ENCODE assay signal across 28 cellular contexts in the genomic region with DNA sequence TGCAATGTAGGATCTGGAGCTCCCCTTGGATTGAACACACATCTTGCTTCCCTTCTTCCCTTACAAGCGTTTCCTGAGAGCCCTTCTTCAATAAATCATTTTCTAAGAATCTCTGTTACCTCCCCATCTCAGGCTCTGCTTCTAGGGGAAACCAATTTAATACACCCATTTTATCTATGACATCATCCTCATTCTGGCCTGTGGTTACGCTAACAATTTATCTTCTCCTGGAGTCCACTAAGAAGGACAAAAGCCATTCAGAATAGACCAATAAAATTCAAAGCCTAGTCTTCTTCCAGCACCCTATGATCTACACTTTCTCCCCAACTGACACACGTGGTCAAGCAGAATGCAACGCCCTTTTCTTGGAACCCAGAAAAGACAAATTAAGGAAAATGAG.
"Had no signal": no experiment of that assay in that cellular context is flagged by ENCODE, and none has a peak within 500 bp of the region (broad histone marks: within the 10 kb centered on the region; RNA-seq: fewer than 3 reads in every experiment).

No MANE protein-coding gene starts in this region.

- H3K9ac ChIP-seq: neural progenitor cell, parathyroid adenoma had no signal

- H3K4me3 ChIP-seq: neural progenitor cell, ovary, psoas muscle, skin epidermis, smooth muscle cell, spleen, suprapubic skin, testis, tibial artery, transverse colon, upper lobe of right lung, uterus had no signal

- DNase-seq: natural killer cell; occipital lobe; ovary; posterior cingulate gyrus; psoas muscle; right cardiac atrium; spleen; stimulated activated CD4-positive, alpha-beta T cell treated with anti-CD3 and anti-CD28 coated beads, Interleukin-12 subunit alpha, Interleukin-12 subunit beta, amount 100 ng/mL, for 4 hours; stimulated activated CD4-positive, alpha-beta T cell treated with anti-CD3 and anti-CD28 coated beads, Interleukin-1b, Interleukin-23, amount 100 ng/mL, for 48 hours; stimulated activated CD4-positive, alpha-beta T cell treated with anti-CD3 and anti-CD28 coated beads, Interleukin-4, amount 100 ng/mL, for 1 hour; stimulated activated CD4-positive, alpha-beta T cell treated with anti-CD3 and anti-CD28 coated beads, Interleukin-4, amount 100 ng/mL, for 4 hours; stimulated activated CD8-positive, alpha-beta memory T cell treated with anti-CD3 and anti-CD28 coated beads, Interleukin-4, amount 100 ng/mL, for 48 hours; stimulated activated naive CD4-positive, alpha-beta T cell; stimulated activated naive CD8-positive, alpha-beta T cell treated with anti-CD3 and anti-CD28 coated beads, Interleukin-15, amount 100 ng/mL, for 72 hours; stimulated activated naive CD8-positive, alpha-beta T cell treated with anti-CD3 and anti-CD28 coated beads, Interleukin-15, Interleukin-2, amounts not matched to agents 100 U/mL and 50 U/mL, for 24 hours; substantia nigra; testis; tibial artery; transverse colon; upper lobe of right lung; uterus had no signal

- ATAC-seq: natural killer cell; psoas muscle; right cardiac atrium; sciatic nerve; stimulated activated memory B cell treated with anti-CD40 and anti-IgM and Interleukin-4, amounts not matched to agents 10 μg/mL and 1 μg/mL and 100 μg/mL, for 72 hours; stimulated activated naive CD8-positive, alpha-beta T cell treated with anti-CD3 and anti-CD28 coated beads, Interleukin-15, amount 100 ng/mL, for 72 hours; stimulated activated naive CD8-positive, alpha-beta T cell treated with anti-CD3 and anti-CD28 coated beads, Interleukin-15, Interleukin-2, amounts not matched to agents 100 U/mL and 50 U/mL, for 24 hours; upper lobe of right lung had no signal

- H3K36me3 ChIP-seq: neural progenitor cell, ovary, spleen, suprapubic skin, tibial artery, transverse colon, upper lobe of right lung, uterus had no signal

- H3K4me2 ChIP-seq: neural progenitor cell, smooth muscle cell had no signal

- H3K9me3 ChIP-seq: ovary, psoas muscle, spleen, suprapubic skin, testis, tibial artery, transverse colon, upper lobe of right lung, uterus had no signal

- H3K27ac ChIP-seq: neural progenitor cell, ovary, parathyroid adenoma, psoas muscle, skin epidermis, spleen, suprapubic skin, testis, tibial artery, transverse colon, upper lobe of right lung, uterus had no signal

- H3K27me3 ChIP-seq: neural progenitor cell, ovary, spleen, suprapubic skin, testis, tibial artery, transverse colon, upper lobe of right lung, uterus had no signal

- H2AFZ ChIP-seq: neural progenitor cell, parathyroid adenoma had no signal

- H3K4me1 ChIP-seq: psoas muscle, suprapubic skin, testis, tibial artery, transverse colon, upper lobe of right lung, uterus had no signal
